In genomic region chr10:31761156-31761555, GRCh38 we compare ENCODE assay signal across 12 cellular contexts.
DNase-seq lines count a peak whose midpoint lies in the region; ATAC-seq, FAIRE-seq and TF ChIP-seq lines count a peak whose summit lies in the region.
"Had no signal": no experiment of that assay in that cellular context is flagged by ENCODE, and none has a peak within 500 bp of the region (broad histone marks: within the 10 kb centered on the region; RNA-seq: fewer than 3 reads in every experiment).

No MANE protein-coding gene starts in this region.

- H3K9me3 Mint-ChIP-seq in naive thymus-derived CD8-positive, alpha-beta T cell: no peaks in the 10 kb centered on the region

- H3K79me2 ChIP-seq in HepG2 (ENCODE audit: insufficient read depth, low read length) (no peaks in the 10 kb centered on the region), mammary epithelial cell (ENCODE audit: insufficient read depth, low read length) (no peaks in the 10 kb centered on the region)

- TF ChIP-seq EP300 in HepG2 (IDR thresholded peaks at IDR 0.05; ENCODE audit: low read depth in 2 of 2, low read length in 2 of 2) (no peak), HepG2 (CRISPR knock-in tag; IDR thresholded peaks at IDR 0.05; ENCODE audit: borderline replicate concordance) (no peak)

- H4K20me1 ChIP-seq in HepG2 (ENCODE audit: insufficient read depth, low read length): no peaks in the 10 kb centered on the region
- H4K20me1 ChIP-seq in mammary epithelial cell (ENCODE audit: insufficient read depth, low read length): no peaks in the 10 kb centered on the region

- H2AFZ ChIP-seq in HepG2 (ENCODE audit: low read length): no peak overlapping the region
- peak overlapping the region; percentile 91 for H2AFZ ChIP-seq in mammary epithelial cell (ENCODE audit: low read depth, low read length)

- no peak for DNase-seq in right lobe of liver
- no peak for DNase-seq in HepG2 (ENCODE audit: low spot score)
- no peak for DNase-seq in mammary epithelial cell
- no peak for DNase-seq in naive thymus-derived CD8-positive, alpha-beta T cell
- DNase-seq in vagina (ENCODE audit: extremely low spot score in 2 of 2): no peak
- no peak for DNase-seq in DMS53 treated with DMSO at 0.1 percent for 48 hours (lab: John Stamatoyannopoulos, UW; ENCODE audit: unreplicated experiment)
- DNase-seq in hippocampal formation (lab: John Stamatoyannopoulos, UW): no peak
- DNase-seq: DMS53, erythroblast, occipital lobe, SHP77 treated with DMSO at 0.1 percent for 48 hours had no signal

- H3K9ac ChIP-seq in HepG2 (ENCODE audit: insufficient read depth, low read depth, low read length): no peak overlapping the region
- H3K9ac ChIP-seq in mammary epithelial cell (ENCODE audit: insufficient read depth, low read length): no peak overlapping the region

- peak overlapping the region in 7 of 10 donors; percentile 20 to 93 (median 87) for H3K4me3 Mint-ChIP-seq in naive thymus-derived CD8-positive, alpha-beta T cell

- no TSS peak for BruUV-seq in HepG2 (replicated peaks; lab: Mats Ljungman, UMichigan)
- BruUV-seq in mammary epithelial cell (replicated peaks; lab: Mats Ljungman, UMichigan): no TSS peak

- H3K27me3 Mint-ChIP-seq in naive thymus-derived CD8-positive, alpha-beta T cell: peaks cover 0 to 2% (median 0%) of the 10 kb centered on the region in 5 donors

- H3K27ac Mint-ChIP-seq in naive thymus-derived CD8-positive, alpha-beta T cell: peak overlapping the region; percentile 70 to 100 (median 98)

- H3K4me3 ChIP-seq in right lobe of liver (no peak overlapping the region), HepG2 (replicated peaks in 1 of 3; ENCODE audit: insufficient read depth in 1 of 3, low read depth in 2 of 3, low read length in 3 of 3) (no peak overlapping the region), mammary epithelial cell (replicated peaks in 1 of 3; ENCODE audit: insufficient read depth in 1 of 3, low read depth in 2 of 3, low read length in 3 of 3) (no peak overlapping the region), vagina (no peak overlapping the region)

- peak overlapping the region in 2 of 3 donors; percentile 74 to 81 for H3K27ac ChIP-seq in right lobe of liver
- no peak overlapping the region for H3K27ac ChIP-seq in HepG2 (ENCODE audit: extremely low read length, insufficient read depth, low read length)
- no peak overlapping the region for H3K27ac ChIP-seq in mammary epithelial cell (ENCODE audit: insufficient read depth, low read depth, low read length)
- H3K27ac ChIP-seq in vagina: peak overlapping the region; percentile 97

- H3K4me1 Mint-ChIP-seq in naive thymus-derived CD8-positive, alpha-beta T cell: peaks cover 2 to 16% (median 15%) of the 10 kb centered on the region in 4 donors

- peaks cover 0 to 19% (median 5%) of the 10 kb centered on the region in 4 donors for H3K4me1 ChIP-seq in right lobe of liver
- peaks cover 16% of the 10 kb centered on the region for H3K4me1 ChIP-seq in HepG2 (ENCODE audit: insufficient read depth, low read length)
- H3K4me1 ChIP-seq in mammary epithelial cell (ENCODE audit: insufficient read depth, low read length): peaks cover 12% of the 10 kb centered on the region
- H3K4me1 ChIP-seq in vagina: peaks cover 29% of the 10 kb centered on the region

- TF ChIP-seq CTCF in right lobe of liver (IDR thresholded peaks at IDR 0.05) (no peak), HepG2 (CRISPR knock-in tag; IDR thresholded peaks at IDR 0.05) (no peak), mammary epithelial cell (conservative IDR thresholded peaks at IDR 0.05 in 1 of 2, IDR thresholded peaks at IDR 0.05 in 1 of 2; ENCODE audit: extremely low read depth in 1 of 2, insufficient read depth in 1 of 2, low read depth in 1 of 2, low read length in 2 of 2) (no peak), vagina (IDR thresholded peaks at IDR 0.05) (no peak)

- TF ChIP-seq RAD21 in HepG2 (CRISPR knock-in tag; IDR thresholded peaks at IDR 0.05): no peak

- ATAC-seq in right lobe of liver (no peak), HepG2 (no peak), HG03039 (IDR thresholded peaks at IDR 0.05; ENCODE audit: unreplicated experiment) (no peak)
- no peak for ATAC-seq in naive thymus-derived CD8-positive, alpha-beta T cell

- intact Hi-C loops in right lobe of liver (cut with DNase I): no loop called here
- intact Hi-C loops in HepG2 (cut with micrococcal nuclease; ENCODE audit: unreplicated experiment): no loop called here
- intact Hi-C loops in mammary epithelial cell (cut with micrococcal nuclease): loop anchor here (5.0 kb wide), 1 partner anchor 159 kb away; no protein-coding TSS in a partner anchor
- intact Hi-C loops in vagina (cut with DNase I): loop anchor here (1.0 to 5.0 kb wide), 2 partner anchors 159 to 977 kb away; no protein-coding TSS in a partner anchor

- H3K36me3 Mint-ChIP-seq in naive thymus-derived CD8-positive, alpha-beta T cell: no peaks in the 10 kb centered on the region

- dilution Hi-C loops in mammary epithelial cell (cut with HindIII; ENCODE audit: low sequenced_read_pairs): no loop called here

- in situ Hi-C loops in HepG2 (cut with HindIII; ENCODE audit: extremely low pct_ligation_motif_present, low pct_unique_long_range_greater_than_20kb) (loop anchor here (25.0 kb wide), 1 partner anchor 974 kb away; no protein-coding TSS in a partner anchor), mammary epithelial cell (cut with MboI; ENCODE audit: low sequenced_read_pairs in 2 of 2) (no loop called here)

- TF ChIP-seq POLR2A in right lobe of liver (IDR thresholded peaks at IDR 0.05): no peak
- no peak for TF ChIP-seq POLR2A in HepG2 (IDR thresholded peaks at IDR 0.05; ENCODE audit: insufficient read depth in 1 of 2, low read depth in 2 of 2, low read length in 2 of 2)
- TF ChIP-seq POLR2A in vagina (IDR thresholded peaks at IDR 0.05): no peak

- H3K9me3 ChIP-seq in right lobe of liver (no peaks in the 10 kb centered on the region), HepG2 (ENCODE audit: low read length) (no peaks in the 10 kb centered on the region), mammary epithelial cell (replicated peaks; ENCODE audit: insufficient read depth, low read length) (no peaks in the 10 kb centered on the region), vagina (no peaks in the 10 kb centered on the region)

- H3K4me2 ChIP-seq in HepG2 (ENCODE audit: low read depth, low read length) (no peak overlapping the region), mammary epithelial cell (ENCODE audit: insufficient read depth, low read depth, low read length) (no peak overlapping the region)

- POLR2A ChIA-PET in HepG2 (lab: Yijun Ruan, JAX): no interaction called here
- POLR2A ChIA-PET in naive thymus-derived CD8-positive, alpha-beta T cell (lab: Charles Lee): interaction anchor here (1.0 to 1.8 kb wide), 3 partner anchors 440 to 977 kb away, joined by 3 to 9 read pairs (median 3); partner anchors contain the start of gene ZEB1

- CTCF ChIA-PET in HepG2 (lab: Yijun Ruan, JAX; ENCODE audit: low intra/inter-chr PET ratio, low total read pairs): no interaction called here
- CTCF ChIA-PET in mammary epithelial cell (lab: Charles Lee; ENCODE audit: low non-redundant PET): no interaction called here

- H3K36me3 ChIP-seq in right lobe of liver (no peaks in the 10 kb centered on the region), HepG2 (replicated peaks in 1 of 2; ENCODE audit: control insufficient read depth in 1 of 2, insufficient read depth in 2 of 2, low read length in 2 of 2) (no peaks in the 10 kb centered on the region), mammary epithelial cell (ENCODE audit: insufficient read depth, low read length) (no peaks in the 10 kb centered on the region), vagina (no peaks in the 10 kb centered on the region)

- H3K27me3 ChIP-seq in right lobe of liver: no peaks in the 10 kb centered on the region
- peaks cover 1 to 3% of the 10 kb centered on the region in 2 experiments; a peak in 3 of 5 replicates for H3K27me3 ChIP-seq in HepG2 (ENCODE audit: control insufficient read depth in 1 of 2, insufficient read depth in 2 of 2, low read length in 2 of 2)
- H3K27me3 ChIP-seq in mammary epithelial cell (ENCODE audit: insufficient read depth, low read length): no peaks in the 10 kb centered on the region
- no peaks in the 10 kb centered on the region for H3K27me3 ChIP-seq in vagina

- FAIRE-seq in HepG2 (lab: Jason Lieb, UNC): no peak

- 86% methylated on average over 3 of the region's 3 CpGs for WGBS in right lobe of liver (ENCODE audit: insufficient coverage, low coverage, low lambda C conversion rate, missing lambda C conversion rate)
- 83% methylated on average over 3 of the region's 3 CpGs for WGBS in HepG2 (ENCODE audit: low lambda C conversion rate)
- 93% methylated on average over 3 of the region's 3 CpGs for WGBS in mammary epithelial cell (ENCODE audit: low coverage, missing lambda C conversion rate)

TF ChIP-seq in HepG2, 621 proteins besides CTCF, POLR2A, EP300 and RAD21:
- TF ChIP-seq ZBTB43 (CRISPR knock-in tag; conservative IDR thresholded peaks at IDR 0.05) (no peak), ZNF382 (CRISPR knock-in tag; IDR thresholded peaks at IDR 0.05; ENCODE audit: borderline replicate concordance) (no peak), ZNF24 (IDR thresholded peaks at IDR 0.05) (no peak), SIN3B (IDR thresholded peaks at IDR 0.05; ENCODE audit: low read length) (no peak)
- TF ChIP-seq, protein P1, sequence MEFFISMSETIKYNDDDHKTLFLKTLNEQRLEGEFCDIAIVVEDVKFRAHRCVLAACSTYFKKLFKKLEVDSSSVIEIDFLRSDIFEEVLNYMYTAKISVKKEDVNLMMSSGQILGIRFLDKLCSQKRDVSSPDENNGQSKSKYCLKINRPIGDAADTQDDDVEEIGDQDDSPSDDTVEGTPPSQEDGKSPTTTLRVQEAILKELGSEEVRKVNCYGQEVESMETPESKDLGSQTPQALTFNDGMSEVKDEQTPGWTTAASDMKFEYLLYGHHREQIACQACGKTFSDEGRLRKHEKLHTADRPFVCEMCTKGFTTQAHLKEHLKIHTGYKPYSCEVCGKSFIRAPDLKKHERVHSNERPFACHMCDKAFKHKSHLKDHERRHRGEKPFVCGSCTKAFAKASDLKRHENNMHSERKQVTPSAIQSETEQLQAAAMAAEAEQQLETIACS (CRISPR knock-in tag; IDR thresholded peaks at IDR 0.05): no peak

Comparison
In these comparisons a context has a peak if more than half of its experiments do, and no peak if none do; other contexts are left out.
1. H3K27ac ChIP-seq: peak in right lobe of liver (2 of 3) and vagina (single experiment); none in HepG2 (single experiment) and mammary epithelial cell (single experiment).
2. intact Hi-C loops: an anchor here in mammary epithelial cell (5.0 kb wide) and vagina (1.0 to 5.0 kb wide); none called in right lobe of liver and HepG2.